In the genomic region with DNA sequence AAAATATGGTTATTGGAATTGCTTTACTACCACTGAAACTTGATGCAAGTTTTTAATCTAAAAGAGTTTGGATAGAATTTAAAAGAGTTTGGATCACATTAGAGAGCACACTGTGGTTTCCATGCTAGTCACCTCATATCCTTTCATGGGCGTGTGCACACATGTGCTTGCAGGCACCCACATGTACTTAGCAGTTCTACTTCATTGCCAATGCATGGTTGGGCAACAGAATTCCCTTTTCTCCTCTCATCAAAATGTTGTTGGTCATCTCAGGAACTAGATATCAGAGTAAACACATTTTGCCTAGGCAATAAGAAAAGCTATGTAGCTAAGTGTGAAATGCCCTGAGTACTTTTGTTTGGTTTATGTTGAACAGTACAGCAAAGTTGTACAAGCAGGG, we compare ENCODE assay signal across 21 cellular contexts.
"Had no signal": no experiment of that assay in that cellular context is flagged by ENCODE, and none has a peak within 500 bp of the region (broad histone marks: within the 10 kb centered on the region; RNA-seq: fewer than 3 reads in every experiment).

No MANE protein-coding gene starts in this region.

- H3K4me1 Mint-ChIP-seq: activated naive CD4-positive, alpha-beta T cell treated with anti-CD3 and anti-CD28 coated beads, Interleukin-2, amount 50 U/mL, for 24 hours; naive thymus-derived CD8-positive, alpha-beta T cell had no signal

- H3K9ac ChIP-seq: neural progenitor cell had no signal

- H3K9me3 Mint-ChIP-seq: activated naive CD4-positive, alpha-beta T cell treated with anti-CD3 and anti-CD28 coated beads, Interleukin-2, amount 50 U/mL, for 24 hours; endodermal cell; naive thymus-derived CD8-positive, alpha-beta T cell had no signal

- H3K27me3 Mint-ChIP-seq: progenitor cell of endocrine pancreas had no signal

- H3K9me3 ChIP-seq: colonic mucosa, spleen had no signal

- H3K4me3 Mint-ChIP-seq: activated CD8-positive, alpha-beta T cell treated with anti-CD3 and anti-CD28 coated beads, Interleukin-2, amount 10 ng/mL, durations not matched to agents 7 days and 5 days; activated naive CD4-positive, alpha-beta T cell treated with anti-CD3 and anti-CD28 coated beads, Interleukin-2, amount 50 U/mL, for 24 hours; activated T-helper 1 cell treated with anti-CD3 and anti-CD28 coated beads, Interleukin-12 subunit alpha, Interleukin-12 subunit beta, Interleukin-2, Interleukin-4 antibody, amounts not matched to agents 30 ng/mL and 10 ng/mL and 1 ng/mL, durations not matched to agents 14 hours and 24 hours and 36 hours; endodermal cell; mesothelial cell of epicardium; naive thymus-derived CD8-positive, alpha-beta T cell; neural progenitor cell had no signal

- H3K27me3 ChIP-seq: colonic mucosa, neural progenitor cell, spleen had no signal

- H3K27ac Mint-ChIP-seq: activated CD8-positive, alpha-beta T cell treated with anti-CD3 and anti-CD28 coated beads, Interleukin-2, amount 10 ng/mL, durations not matched to agents 7 days and 5 days; activated naive CD4-positive, alpha-beta T cell treated with anti-CD3 and anti-CD28 coated beads, Interleukin-2, amount 50 U/mL, for 24 hours; activated T-helper 1 cell treated with anti-CD3 and anti-CD28 coated beads, Interleukin-12 subunit alpha, Interleukin-12 subunit beta, Interleukin-2, Interleukin-4 antibody, amounts not matched to agents 30 ng/mL and 10 ng/mL and 1 ng/mL, durations not matched to agents 14 hours and 24 hours and 36 hours; endodermal cell; mesothelial cell of epicardium; naive thymus-derived CD8-positive, alpha-beta T cell; neural progenitor cell; progenitor cell of endocrine pancreas had no signal

- H3K4me1 ChIP-seq: colonic mucosa, neural progenitor cell had no signal

- H3K4me3 ChIP-seq: colonic mucosa, neural progenitor cell, spleen had no signal

- H3K4me2 ChIP-seq: neural progenitor cell had no signal

- H3K27ac ChIP-seq: colonic mucosa, neural progenitor cell, spleen had no signal

- H2AFZ ChIP-seq: neural progenitor cell had no signal

- H3K36me3 Mint-ChIP-seq: activated naive CD4-positive, alpha-beta T cell treated with anti-CD3 and anti-CD28 coated beads, Interleukin-2, amount 50 U/mL, for 24 hours; naive thymus-derived CD8-positive, alpha-beta T cell had no signal

- ATAC-seq: activated CD8-positive, alpha-beta T cell treated with anti-CD3 and anti-CD28 coated beads, Interleukin-2, amount 10 ng/mL, durations not matched to agents 7 days and 5 days; left cardiac atrium; naive thymus-derived CD8-positive, alpha-beta T cell; SK-N-SH treated with all-trans-retinoic acid at 6 μM for 48 hours had no signal

- H3K36me3 ChIP-seq: colonic mucosa, neural progenitor cell, spleen had no signal

- DNase-seq: activated CD4-positive, alpha-beta T cell treated with anti-CD3 and anti-CD28 coated beads for 1 hour; activated CD4-positive, alpha-beta T cell treated with anti-CD3 and anti-CD28 coated beads, Interleukin-2, amount 50 U/mL, for 1 hour; activated CD8-positive, alpha-beta T cell treated with anti-CD3 and anti-CD28 coated beads, Interleukin-2, amount 10 ng/mL, durations not matched to agents 7 days and 5 days; activated gamma-delta T cell treated with Interleukin-2 at 50 U/mL for 16 hours; aorta; colonic mucosa; endodermal cell; erythroblast; hypothalamus; left cardiac atrium; naive thymus-derived CD8-positive, alpha-beta T cell; retina; spleen; stimulated activated CD4-positive, alpha-beta T cell treated with anti-CD3 and anti-CD28 coated beads, Interleukin-4, amount 100 ng/mL, for 1 hour; stimulated activated naive CD4-positive, alpha-beta T cell had no signal
